ENCODE assay signal across 16 cellular contexts in the genomic region with DNA sequence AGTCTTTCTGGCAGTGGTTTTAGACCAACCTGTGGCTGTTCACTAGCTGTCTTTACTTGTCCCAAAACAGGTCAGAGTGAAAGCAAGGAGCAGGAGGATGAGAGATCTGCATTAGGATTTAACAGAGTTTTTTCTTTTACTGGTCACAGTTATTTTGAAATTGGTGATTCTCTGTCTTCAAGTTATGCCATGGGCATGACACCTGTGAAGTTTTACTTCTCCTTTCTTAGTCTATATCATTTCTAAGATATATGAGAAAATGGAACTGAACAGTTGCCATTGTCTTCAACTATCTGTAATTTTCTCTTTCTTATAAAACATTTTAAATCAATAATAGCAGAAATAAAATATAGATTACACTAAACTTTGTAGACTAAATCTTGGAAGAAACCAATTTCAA.
DNase-seq lines count a peak whose midpoint lies in the region; ATAC-seq lines count a peak whose summit lies in the region.
"Had no signal": no experiment of that assay in that cellular context is flagged by ENCODE, and none has a peak within 500 bp of the region (broad histone marks: within the 10 kb centered on the region; RNA-seq: fewer than 3 reads in every experiment).

No MANE protein-coding gene starts in this region.

- peaks cover 9% of the 10 kb centered on the region for H3K9me3 Mint-ChIP-seq in memory B cell
- H3K9me3 Mint-ChIP-seq in CD4-positive, alpha-beta memory T cell = peaks cover 0 to 30% (median 4%) of the 10 kb centered on the region in 8 donors

- CTCF ChIA-PET in CD4-positive, alpha-beta memory T cell (lab: Charles Lee; ENCODE audit: partially characterized antibody) = no interaction called here

- POLR2A ChIA-PET in CD4-positive, alpha-beta memory T cell (lab: Charles Lee; ENCODE audit: partially characterized antibody) = no interaction called here

- no peak overlapping the region for H3K4me3 ChIP-seq in HUES64 (ENCODE audit: low read length)
- no peak overlapping the region for H3K4me3 ChIP-seq in CD4-positive, alpha-beta memory T cell (ENCODE audit: low read length in 2 of 2)
- H3K4me3 ChIP-seq: GM23248, HAP-1 had no signal

- no peaks in the 10 kb centered on the region for H3K27me3 ChIP-seq in HUES64 (ENCODE audit: insufficient read depth, low read length)
- no peaks in the 10 kb centered on the region for H3K27me3 ChIP-seq in CD4-positive, alpha-beta memory T cell (ENCODE audit: insufficient read depth, low read length)

- ATAC-seq in GM21576 (IDR thresholded peaks at IDR 0.05; ENCODE audit: unreplicated experiment) (peak; percentile 63), HG03103 (IDR thresholded peaks at IDR 0.05; ENCODE audit: low read depth, unreplicated experiment) (peak; percentile 60), memory B cell (ENCODE audit: low read depth) (peak; percentile 64), GM18858 (IDR thresholded peaks at IDR 0.05; ENCODE audit: unreplicated experiment) (no peak)
- ATAC-seq: CD8-positive, alpha-beta T cell had no signal

- intact Hi-C loops in CD4-positive, alpha-beta memory T cell (cut with micrococcal nuclease) = no loop called here

- H3K27ac ChIP-seq in HUES64 (ENCODE audit: low read depth, low read length) = peak overlapping the region; percentile 83; the same call in 1 of the 2 replicates
- H3K27ac ChIP-seq in CD4-positive, alpha-beta memory T cell (ENCODE audit: low read depth, low read length) = no peak overlapping the region
- H3K27ac ChIP-seq: GM23248 had no signal

- no peaks in the 10 kb centered on the region for H3K27me3 Mint-ChIP-seq in memory B cell
- no peaks in the 10 kb centered on the region for H3K27me3 Mint-ChIP-seq in CD4-positive, alpha-beta memory T cell

- H3K27ac Mint-ChIP-seq in memory B cell = no peak overlapping the region
- H3K27ac Mint-ChIP-seq in CD4-positive, alpha-beta memory T cell = no peak overlapping the region
- H3K27ac Mint-ChIP-seq: CD8-positive, alpha-beta T cell; HFFc6 had no signal

- H3K36me3 ChIP-seq in HUES64 (ENCODE audit: insufficient read depth, low read length) = peaks cover 2% of the 10 kb centered on the region; the same call in 1 of the 2 replicates
- H3K36me3 ChIP-seq in CD4-positive, alpha-beta memory T cell (ENCODE audit: insufficient read depth, low read length) = no peaks in the 10 kb centered on the region
- H3K36me3 ChIP-seq: HAP-1 had no signal

- DNase-seq in memory B cell (ENCODE audit: low spot score in 2 of 2) = no peak
- no peak for DNase-seq in OCI-M1 (lab: John Stamatoyannopoulos, UW)
- no peak for DNase-seq in CD4-positive, alpha-beta memory T cell
- DNase-seq in NCI-H2227 treated with DMSO at 0.1 percent for 48 hours (lab: John Stamatoyannopoulos, UW) = no peak
- DNase-seq: C1 segment of cervical spinal cord; Caco-2; CD8-positive, alpha-beta T cell; DMS153; DND-41; GM23248; HFFc6 had no signal

- H3K4me1 Mint-ChIP-seq in memory B cell = peaks cover 9% of the 10 kb centered on the region
- no peaks in the 10 kb centered on the region for H3K4me1 Mint-ChIP-seq in CD4-positive, alpha-beta memory T cell

- peaks cover 10% of the 10 kb centered on the region for H3K4me1 ChIP-seq in HUES64 (ENCODE audit: insufficient read depth, low read length)
- no peaks in the 10 kb centered on the region for H3K4me1 ChIP-seq in CD4-positive, alpha-beta memory T cell (ENCODE audit: insufficient read depth, low read length)

- H3K4me3 Mint-ChIP-seq in memory B cell = no peak overlapping the region
- no peak overlapping the region for H3K4me3 Mint-ChIP-seq in CD4-positive, alpha-beta memory T cell
- H3K4me3 Mint-ChIP-seq: CD8-positive, alpha-beta T cell; HFFc6 had no signal

- peaks cover 9% of the 10 kb centered on the region for H3K36me3 Mint-ChIP-seq in memory B cell
- H3K36me3 Mint-ChIP-seq in CD4-positive, alpha-beta memory T cell = no peaks in the 10 kb centered on the region
- H3K36me3 Mint-ChIP-seq: CD8-positive, alpha-beta T cell had no signal

- H3K9me3 ChIP-seq in HUES64 (ENCODE audit: insufficient read depth, low read depth, low read length) = peaks cover 24% of the 10 kb centered on the region
- H3K9me3 ChIP-seq in CD4-positive, alpha-beta memory T cell (ENCODE audit: control insufficient read depth in 1 of 2, low read length in 2 of 2) = no peaks in the 10 kb centered on the region

- no peak overlapping the region for H3K9ac ChIP-seq in HUES64 (ENCODE audit: low read depth, low read length)
- H3K9ac ChIP-seq: GM23248 had no signal
